Comparison of ENCODE assay signal across 9 cellular contexts in genomic region chr2:219644801-219645480, GRCh38. TPM values are rescaled to one million over a fixed set of nuclear protein-coding genes. Genes with fewer than 3 reads are reported as not detected.
DNase-seq lines count a peak whose midpoint lies in the region; ATAC-seq and TF ChIP-seq lines count a peak whose summit lies in the region.
"Had no signal": no experiment of that assay in that cellular context is flagged by ENCODE, and none has a peak within 500 bp of the region (broad histone marks: within the 10 kb centered on the region; RNA-seq: fewer than 3 reads in every experiment).

No MANE protein-coding gene starts in this region.

- POLR2A ChIA-PET in activated CD4-positive, alpha-beta memory T cell treated with anti-CD3 and anti-CD28 coated beads for 36 hours (lab: Charles Lee), result no interaction called here

- CTCF ChIA-PET in activated CD8-positive, alpha-beta memory T cell treated with anti-CD3 and anti-CD28 coated beads, Interleukin-2, amount 10 ng/mL, durations not matched to agents 7 days and 5 days (lab: Charles Lee), result interaction anchor here (0.8 to 4.7 kb wide), 4 partner anchors 13 to 242 kb away, joined by 3 to 89 read pairs (median 4); partner anchors contain the start of genes CHPF and TMEM198
- CTCF ChIA-PET in activated CD4-positive, alpha-beta memory T cell treated with anti-CD3 and anti-CD28 coated beads for 36 hours (lab: Charles Lee), result interaction anchor here (1.1 to 5.1 kb wide), 4 partner anchors 47 to 149 kb away, joined by 3 to 47 read pairs (median 5); partner anchors contain the start of gene STK11IP

- no peaks in the 10 kb centered on the region for H3K9me3 Mint-ChIP-seq in activated CD8-positive, alpha-beta memory T cell treated with anti-CD3 and anti-CD28 coated beads, Interleukin-2, amount 10 ng/mL, durations not matched to agents 7 days and 5 days (ENCODE audit: low read depth)
- no peaks in the 10 kb centered on the region for H3K9me3 Mint-ChIP-seq in activated CD4-positive, alpha-beta memory T cell treated with anti-CD3 and anti-CD28 coated beads for 36 hours

- H3K4me1 ChIP-seq in uterus (peaks cover 0 to 4% of the 10 kb centered on the region in 2 donors), aorta (ENCODE audit: control insufficient read depth in 1 of 2, insufficient read depth in 2 of 2, low read length in 2 of 2) (no peaks in the 10 kb centered on the region)

- peaks cover 12% of the 10 kb centered on the region for H3K4me1 Mint-ChIP-seq in activated CD8-positive, alpha-beta memory T cell treated with anti-CD3 and anti-CD28 coated beads, Interleukin-2, amount 10 ng/mL, durations not matched to agents 7 days and 5 days
- H3K4me1 Mint-ChIP-seq in activated CD4-positive, alpha-beta memory T cell treated with anti-CD3 and anti-CD28 coated beads for 36 hours (ENCODE audit: low read depth), result peaks cover 7% of the 10 kb centered on the region

- intact Hi-C loops in uterus (cut with DNase I; ENCODE audit: low total_unique reads) (no loop called here), aorta (cut with DNase I) (loop anchor here (5.0 kb wide), 3 partner anchors 42 to 258 kb away; partner anchors contain the start of genes CHPF (in 1 of the 2), DNPEP (in 1 of the 2) and TMEM198 (in 1 of the 2))
- intact Hi-C loops in activated CD4-positive, alpha-beta memory T cell treated with anti-CD3 and anti-CD28 coated beads for 36 hours (cut with micrococcal nuclease), result loop anchor here (5.0 kb wide), 1 partner anchor 42 kb away; no protein-coding TSS in a partner anchor

- peak; percentile 48 for DNase-seq in activated CD8-positive, alpha-beta memory T cell treated with anti-CD3 and anti-CD28 coated beads for 24 hours
- DNase-seq in activated CD8-positive, alpha-beta memory T cell treated with anti-CD3 and anti-CD28 coated beads, Interleukin-2, amount 10 ng/mL, durations not matched to agents 7 days and 5 days, result no peak
- DNase-seq in coronary artery (ENCODE audit: low spot score) (no peak), medulla oblongata (ENCODE audit: extremely low spot score) (peak; percentile 6), uterus (no peak), aorta (no peak)
- no peak for DNase-seq in activated CD4-positive, alpha-beta memory T cell treated with anti-CD3 and anti-CD28 coated beads for 36 hours

- H3K36me3 ChIP-seq in uterus, result no peaks in the 10 kb centered on the region
- H3K36me3 ChIP-seq in aorta (ENCODE audit: control insufficient read depth in 1 of 2, insufficient read depth in 2 of 2, low read length in 1 of 2), result no peaks in the 10 kb centered on the region
- H3K36me3 ChIP-seq: brain microvascular endothelial cell had no signal

- no peaks in the 10 kb centered on the region for H3K36me3 Mint-ChIP-seq in activated CD8-positive, alpha-beta memory T cell treated with anti-CD3 and anti-CD28 coated beads, Interleukin-2, amount 10 ng/mL, durations not matched to agents 7 days and 5 days
- no peaks in the 10 kb centered on the region for H3K36me3 Mint-ChIP-seq in activated CD4-positive, alpha-beta memory T cell treated with anti-CD3 and anti-CD28 coated beads for 36 hours

- H3K4me3 Mint-ChIP-seq in activated CD8-positive, alpha-beta memory T cell treated with anti-CD3 and anti-CD28 coated beads, Interleukin-2, amount 10 ng/mL, durations not matched to agents 7 days and 5 days, result no peak overlapping the region
- H3K4me3 Mint-ChIP-seq in activated CD4-positive, alpha-beta memory T cell treated with anti-CD3 and anti-CD28 coated beads for 36 hours, result no peak overlapping the region

- WGBS in aorta, 2 donors, result 73 to 74% methylated on average over 17 of the region's 17 CpGs

- peak overlapping the region; percentile 48 to 73 for H3K27ac ChIP-seq in coronary artery
- peak overlapping the region; percentile 30 to 43 for H3K27ac ChIP-seq in uterus
- H3K27ac ChIP-seq in aorta (ENCODE audit: low read depth in 1 of 2, low read length in 2 of 2), result no peak overlapping the region
- H3K27ac ChIP-seq: brain microvascular endothelial cell had no signal

- no peak for TF ChIP-seq CTCF in coronary artery (IDR thresholded peaks at IDR 0.05)
- no peak for TF ChIP-seq CTCF in uterus (IDR thresholded peaks at IDR 0.05)

- TF ChIP-seq POLR2A in uterus (IDR thresholded peaks at IDR 0.05), result no peak

- ATAC-seq in activated CD8-positive, alpha-beta memory T cell treated with anti-CD3 and anti-CD28 coated beads, Interleukin-2, amount 10 ng/mL, durations not matched to agents 7 days and 5 days, result no peak
- ATAC-seq in GM21423 (IDR thresholded peaks at IDR 0.05; ENCODE audit: unreplicated experiment) (no peak), aorta (ENCODE audit: low FRiP score) (no peak)

- H3K4me3 ChIP-seq in coronary artery (no peak overlapping the region), uterus (no peak overlapping the region), aorta (ENCODE audit: low read length in 2 of 2) (no peak overlapping the region)

- no peak overlapping the region for H3K27ac Mint-ChIP-seq in activated CD8-positive, alpha-beta memory T cell treated with anti-CD3 and anti-CD28 coated beads, Interleukin-2, amount 10 ng/mL, durations not matched to agents 7 days and 5 days
- no peak overlapping the region for H3K27ac Mint-ChIP-seq in activated CD4-positive, alpha-beta memory T cell treated with anti-CD3 and anti-CD28 coated beads for 36 hours

- no peaks in the 10 kb centered on the region for H3K27me3 ChIP-seq in uterus
- H3K27me3 ChIP-seq in aorta (ENCODE audit: control insufficient read depth in 1 of 2, insufficient read depth in 2 of 2, low read length in 1 of 2), result no peaks in the 10 kb centered on the region
- H3K27me3 ChIP-seq: brain microvascular endothelial cell had no signal

- H3K9me3 ChIP-seq in uterus, result no peaks in the 10 kb centered on the region
- H3K9me3 ChIP-seq in aorta (ENCODE audit: control insufficient read depth, low read length), result no peaks in the 10 kb centered on the region

- peaks cover 11% of the 10 kb centered on the region for H3K27me3 Mint-ChIP-seq in activated CD8-positive, alpha-beta memory T cell treated with anti-CD3 and anti-CD28 coated beads, Interleukin-2, amount 10 ng/mL, durations not matched to agents 7 days and 5 days
- H3K27me3 Mint-ChIP-seq in activated CD4-positive, alpha-beta memory T cell treated with anti-CD3 and anti-CD28 coated beads for 36 hours, result peaks cover 19% of the 10 kb centered on the region

RNA-seq across cellular contexts. Expression of gene SLC4A3, which starts 17.5 kb away (rescaled TPM):
- not detected for total RNA-seq in activated CD8-positive, alpha-beta memory T cell treated with anti-CD3 and anti-CD28 coated beads, Interleukin-2, amount 10 ng/mL, durations not matched to agents 7 days and 5 days
- total RNA-seq in uterus, result 10 to 100 TPM in 1 of 4 donors, 1 to 10 TPM in 3; 2.3 to 29.4 (median 3.5) TPM
- total RNA-seq in activated CD4-positive, alpha-beta memory T cell treated with anti-CD3 and anti-CD28 coated beads for 36 hours, result not detected
- 1 to 10 TPM; 2.0 to 5.4 TPM for total RNA-seq in aorta
- polyA plus RNA-seq in aorta, result 1 to 10 TPM; 2.9 to 3.0 TPM

RNA-seq across cellular contexts. Expression of gene STK11IP, which starts 47.3 kb away (rescaled TPM):
- total RNA-seq in activated CD8-positive, alpha-beta memory T cell treated with anti-CD3 and anti-CD28 coated beads, Interleukin-2, amount 10 ng/mL, durations not matched to agents 7 days and 5 days, result 10 to 100 TPM; 27.7 to 30.8 TPM
- total RNA-seq in uterus, result 10 to 100 TPM in 2 of 4 donors, 1 to 10 TPM in 1, under 1 TPM in 1; 0.51 to 28.0 (median 13.1) TPM
- total RNA-seq in activated CD4-positive, alpha-beta memory T cell treated with anti-CD3 and anti-CD28 coated beads for 36 hours, result 10 to 100 TPM; 28.7 to 28.9 TPM
- total RNA-seq in aorta, result 10 to 100 TPM; 18.5 to 29.9 TPM
- polyA plus RNA-seq in aorta, result 10 to 100 TPM in 1 of 2 donors, 1 to 10 TPM in 1; 6.1 to 58.2 TPM

Comparison
In these comparisons a context has a peak if more than half of its experiments do, and no peak if none do; other contexts are left out.
1. DNase-seq: peak in activated CD8-positive, alpha-beta memory T cell treated with anti-CD3 and anti-CD28 coated beads for 24 hours (single experiment) and medulla oblongata (single experiment); none in activated CD8-positive, alpha-beta memory T cell treated with anti-CD3 and anti-CD28 coated beads, Interleukin-2, amount 10 ng/mL, durations not matched to agents 7 days and 5 days (single experiment), coronary artery (single experiment), uterus (0 of 2), activated CD4-positive, alpha-beta memory T cell treated with anti-CD3 and anti-CD28 coated beads for 36 hours (single experiment) and aorta (0 of 2).
2. H3K27ac ChIP-seq: peak in coronary artery (2 of 2) and uterus (2 of 2); none in aorta (0 of 2).